23 cellular contexts compared by ENCODE assay signal in the genomic region with DNA sequence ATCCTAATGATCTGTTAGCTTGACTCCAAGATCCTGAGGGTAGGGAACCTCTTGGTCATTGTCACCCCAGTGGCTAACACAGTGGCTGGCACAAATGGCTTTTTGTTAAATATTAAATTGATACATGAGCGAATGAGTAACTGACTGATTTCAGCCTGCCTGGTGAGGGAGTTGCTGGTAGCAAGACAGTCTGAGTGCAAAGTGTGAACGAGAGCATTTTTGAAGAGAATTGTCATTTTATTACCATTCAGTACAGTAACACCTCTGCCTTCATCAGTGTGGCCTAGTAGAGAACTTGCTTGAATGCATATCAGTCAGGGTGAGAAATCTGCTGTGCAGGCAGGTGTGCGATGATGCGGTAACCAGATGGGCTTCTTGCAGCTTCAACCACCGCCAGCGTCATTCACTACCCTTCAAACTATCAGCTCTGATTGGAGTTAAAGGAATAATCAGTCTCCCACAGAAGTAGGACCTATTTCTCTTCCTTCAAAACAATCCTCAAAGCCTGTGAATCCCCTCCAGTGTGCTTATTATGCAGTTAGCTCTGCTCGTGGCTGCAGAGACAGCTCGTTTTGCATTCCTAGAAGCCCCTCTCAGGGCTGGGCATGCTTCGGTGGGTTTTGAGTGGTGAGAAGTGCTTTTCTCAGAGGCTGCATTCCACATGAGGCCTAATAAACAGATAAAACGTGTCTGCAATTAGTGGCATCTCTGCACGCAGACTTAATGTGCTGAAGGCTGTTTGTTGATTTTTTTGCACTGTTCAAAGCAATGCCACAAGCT. TPM values are rescaled to one million over a fixed set of nuclear protein-coding genes. Genes with fewer than 3 reads are reported as not detected.
DNase-seq lines count a peak whose midpoint lies in the region; ATAC-seq and TF ChIP-seq lines count a peak whose summit lies in the region.
"Had no signal": no experiment of that assay in that cellular context is flagged by ENCODE, and none has a peak within 500 bp of the region (broad histone marks: within the 10 kb centered on the region; RNA-seq: fewer than 3 reads in every experiment).

No MANE protein-coding gene starts in this region.

- TF ChIP-seq POLR2A in testis (IDR thresholded peaks at IDR 0.05), result no peak

- POLR2A ChIA-PET in PC-3 (lab: Charles Lee; ENCODE audit: unreplicated experiment), result no interaction called here

- H3K36me3 ChIP-seq in H7 (replicated peaks; ENCODE audit: control insufficient read depth, insufficient read depth, low read length) (no peaks in the 10 kb centered on the region), PC-3 (ENCODE audit: low read depth, low read length) (no peaks in the 10 kb centered on the region), testis (ENCODE audit: low read depth, missing control alignments) (no peaks in the 10 kb centered on the region)
- H3K36me3 ChIP-seq: left ventricle myocardium inferior, SJSA1, stomach had no signal

- H3K4me2 ChIP-seq in PC-3 (ENCODE audit: low read length), result no peak overlapping the region
- H3K4me2 ChIP-seq: GM23338 had no signal

- no peaks in the 10 kb centered on the region for H3K4me1 ChIP-seq in PC-3 (ENCODE audit: insufficient read depth, low read length)
- peaks cover 7% of the 10 kb centered on the region for H3K4me1 ChIP-seq in testis
- H3K4me1 ChIP-seq: left ventricle myocardium inferior, parathyroid adenoma, SJSA1, stomach had no signal

- H3K27ac ChIP-seq in PC-3 (ENCODE audit: low read length) (no peak overlapping the region), testis (peak overlapping the region; percentile 5 to 41)
- H3K27ac ChIP-seq: left ventricle myocardium inferior, parathyroid adenoma, SJSA1, stomach had no signal

- H3K27ac Mint-ChIP-seq in mesothelial cell of epicardium, result no peak overlapping the region
- H3K27ac Mint-ChIP-seq: activated CD8-positive, alpha-beta T cell treated with anti-CD3 and anti-CD28 coated beads, Interleukin-2, amount 10 ng/mL, durations not matched to agents 7 days and 5 days; GM23338 had no signal

- no peaks in the 10 kb centered on the region for H4K20me1 ChIP-seq in PC-3 (ENCODE audit: low read length)

- H3K36me3 Mint-ChIP-seq in mesothelial cell of epicardium, result no peaks in the 10 kb centered on the region
- H3K36me3 Mint-ChIP-seq: CD4-positive, alpha-beta memory T cell had no signal

- DNase-seq in H7, result peak; percentile 2
- no peak for DNase-seq in PC-3
- DNase-seq in left lobe of liver (ENCODE audit: low spot score), result peak; percentile 69
- DNase-seq in testis, result no peak
- DNase-seq in mesothelial cell of epicardium (ENCODE audit: low spot score in 2 of 2, unreplicated experiment in 2 of 2), result no peak
- no peak for DNase-seq in KG1 (lab: John Stamatoyannopoulos, UW)
- DNase-seq: activated CD4-positive, alpha-beta T cell treated with anti-CD3 and anti-CD28 coated beads for 1 hour; activated CD8-positive, alpha-beta T cell treated with anti-CD3 and anti-CD28 coated beads, Interleukin-2, amount 10 ng/mL, durations not matched to agents 7 days and 5 days; activated gamma-delta T cell; CD4-positive, alpha-beta memory T cell; dorsolateral prefrontal cortex; GF-D8; left ventricle myocardium inferior; NCI-H1092; NCI-H2029 treated with DMSO at 0.1 percent for 48 hours; NCI-H524 treated with DMSO at 0.1 percent for 48 hours; stomach; trophoblast cell had no signal

- no peak overlapping the region for H3K9ac ChIP-seq in PC-3 (ENCODE audit: low read length)
- H3K9ac ChIP-seq: parathyroid adenoma had no signal

- H3K9me3 Mint-ChIP-seq in mesothelial cell of epicardium, result no peaks in the 10 kb centered on the region
- H3K9me3 Mint-ChIP-seq: neural crest cell had no signal

- H3K27me3 ChIP-seq in H7 (ENCODE audit: control insufficient read depth, insufficient read depth, low read length), result no peaks in the 10 kb centered on the region
- no peaks in the 10 kb centered on the region for H3K27me3 ChIP-seq in PC-3 (ENCODE audit: low read length)
- no peaks in the 10 kb centered on the region for H3K27me3 ChIP-seq in testis
- H3K27me3 ChIP-seq: dorsolateral prefrontal cortex, stomach had no signal

- H3K4me3 ChIP-seq in H7 (ENCODE audit: insufficient read depth, low read depth, low read length) (no peak overlapping the region), PC-3 (ENCODE audit: low read length) (no peak overlapping the region), testis (no peak overlapping the region)
- H3K4me3 ChIP-seq: dorsolateral prefrontal cortex, GM23338, left ventricle myocardium inferior, SJSA1, stomach had no signal

- H3K9me2 ChIP-seq in PC-3 (replicated peaks; ENCODE audit: low read length), result no peaks in the 10 kb centered on the region

- H3K27me3 Mint-ChIP-seq in mesothelial cell of epicardium (ENCODE audit: low read depth), result no peaks in the 10 kb centered on the region
- H3K27me3 Mint-ChIP-seq: CD4-positive, alpha-beta memory T cell had no signal

- H3K4me1 Mint-ChIP-seq in mesothelial cell of epicardium, result no peaks in the 10 kb centered on the region
- H3K4me1 Mint-ChIP-seq: CD4-positive, alpha-beta memory T cell; GM23338; neural crest cell had no signal

- no peak for TF ChIP-seq CTCF in PC-3 (conservative IDR thresholded peaks at IDR 0.05; ENCODE audit: low read depth, low read length)
- no peak for TF ChIP-seq CTCF in testis (IDR thresholded peaks at IDR 0.05)
- TF ChIP-seq CTCF in mesothelial cell of epicardium (IDR thresholded peaks at IDR 0.05; ENCODE audit: unreplicated experiment), result no peak

- no TSS peak for BruUV-seq in PC-3 (replicated peaks; lab: Mats Ljungman, UMichigan)

- CTCF ChIA-PET in PC-3 (lab: Charles Lee), result no interaction called here

- H3K9me3 ChIP-seq in PC-3 (ENCODE audit: low read length) (no peaks in the 10 kb centered on the region), testis (no peaks in the 10 kb centered on the region)
- H3K9me3 ChIP-seq: left ventricle myocardium inferior, SJSA1, stomach had no signal

- H3F3A ChIP-seq in PC-3 (ENCODE audit: low read length, unreplicated experiment), result no peaks in the 10 kb centered on the region

- no peaks in the 10 kb centered on the region for H3K79me2 ChIP-seq in PC-3 (ENCODE audit: low read length)
- H3K79me2 ChIP-seq: parathyroid adenoma had no signal

- no peak for ATAC-seq in PC-3
- ATAC-seq in left lobe of liver, result peak; percentile 88
- ATAC-seq in GM18519 (IDR thresholded peaks at IDR 0.05; ENCODE audit: low FRiP score, unreplicated experiment), result no peak
- ATAC-seq: activated CD8-positive, alpha-beta T cell treated with anti-CD3 and anti-CD28 coated beads, Interleukin-2, amount 10 ng/mL, durations not matched to agents 7 days and 5 days; GM23338 had no signal

- no peak overlapping the region for H3K4me3 Mint-ChIP-seq in mesothelial cell of epicardium
- H3K4me3 Mint-ChIP-seq: activated CD8-positive, alpha-beta T cell treated with anti-CD3 and anti-CD28 coated beads, Interleukin-2, amount 10 ng/mL, durations not matched to agents 7 days and 5 days; CD4-positive, alpha-beta memory T cell; GM23338; neural crest cell had no signal

- intact Hi-C loops in PC-3 (cut with micrococcal nuclease), result no loop called here
- intact Hi-C loops in testis (cut with DNase I; ENCODE audit: low total_unique reads), result no loop called here

- WGBS in testis, 2 donors, result 71 to 80% methylated on average over 11 of the region's 11 CpGs

- H2AFZ ChIP-seq in PC-3 (ENCODE audit: low read length), result 0 out of 2 replicates have a peak overlapping the region, but pooled peaks have one; percentile 35
- H2AFZ ChIP-seq: GM23338, parathyroid adenoma had no signal

RNA-seq across cellular contexts. Expression of gene HEXIM2, which starts 29.0 kb away (rescaled TPM):
- total RNA-seq in H7 (2014; rRNA removed; shearing (Covaris generic)), result 11.5 and 11.9 TPM in 2 replicates
- total RNA-seq in PC-3 (2014; rRNA removed) (19.9 and 30.5 TPM in 2 replicates), left lobe of liver (14.2 TPM), testis (10 to 100 TPM; 35.9 to 47.7 TPM), mesothelial cell of epicardium (6.5 to 9.6 TPM (median 7.7 TPM) in 3 replicates)
- polyA plus RNA-seq in testis (ENCODE audit: insufficient read depth, low read depth, low replicate concordance), result 76.8 TPM

RNA-seq across cellular contexts. Expression of gene FMNL1, which starts 31.0 kb away (rescaled TPM):
- total RNA-seq in H7 (2014; rRNA removed; shearing (Covaris generic)), result 1.7 and 2.4 TPM in 2 replicates
- total RNA-seq in PC-3 (2014; rRNA removed) (8.2 and 14.2 TPM in 2 replicates), left lobe of liver (3.4 TPM), testis (10 to 100 TPM; 11.1 to 15.8 TPM), mesothelial cell of epicardium (3.0 to 3.7 TPM (median 3.6 TPM) in 3 replicates)
- polyA plus RNA-seq in testis (ENCODE audit: insufficient read depth, low read depth, low replicate concordance), result 13.9 TPM
- total RNA-seq: SJSA1 had no signal

RNA-seq across cellular contexts. Expression of gene HEXIM1, which starts 42.4 kb away (rescaled TPM):
- 4.1 and 4.6 TPM in 2 replicates for total RNA-seq in H7 (2014; rRNA removed; shearing (Covaris generic))
- total RNA-seq in PC-3 (2014; rRNA removed) (47.3 and 59.0 TPM in 2 replicates), left lobe of liver (29.3 TPM), testis (10 to 100 TPM; 51.8 to 68.8 TPM), mesothelial cell of epicardium (38.2 to 40.6 TPM (median 38.8 TPM) in 3 replicates)
- 38.8 TPM for polyA plus RNA-seq in testis (ENCODE audit: insufficient read depth, low read depth, low replicate concordance)

RNA-seq across cellular contexts. Expression of gene ACBD4, which starts 55.2 kb away (rescaled TPM):
- 1.5 and 6.0 TPM in 2 replicates for total RNA-seq in H7 (2014; rRNA removed; shearing (Covaris generic))
- 12.9 and 17.3 TPM in 2 replicates for total RNA-seq in PC-3 (2014; rRNA removed)
- total RNA-seq in left lobe of liver, result 90.3 TPM
- 1 to 10 TPM; 8.3 to 9.1 TPM for total RNA-seq in testis
- polyA plus RNA-seq in testis (ENCODE audit: insufficient read depth, low read depth, low replicate concordance), result 7.5 TPM
- 17.0 to 17.4 TPM (median 17.4 TPM) in 3 replicates for total RNA-seq in mesothelial cell of epicardium

RNA-seq across cellular contexts. Expression of gene PLCD3, which starts 58.4 kb away (rescaled TPM):
- total RNA-seq in H7 (2014; rRNA removed; shearing (Covaris generic)), result 24.1 and 28.6 TPM in 2 replicates
- 35.1 and 55.3 TPM in 2 replicates for total RNA-seq in PC-3 (2014; rRNA removed)
- total RNA-seq in left lobe of liver, result 3.4 TPM
- total RNA-seq in testis, result 100 to 1,000 TPM in 1 of 2 donors, 10 to 100 TPM in 1; 86.3 to 106 TPM
- 62.2 TPM for polyA plus RNA-seq in testis (ENCODE audit: insufficient read depth, low read depth, low replicate concordance)
- total RNA-seq in mesothelial cell of epicardium, result 46.6 to 54.0 TPM (median 52.6 TPM) in 3 replicates

Comparison
In these comparisons a context has a peak if more than half of its experiments do, and no peak if none do; other contexts are left out.
1. DNase-seq: peak in H7 (single experiment) and left lobe of liver (single experiment); none in PC-3 (single experiment), testis (single experiment), mesothelial cell of epicardium (0 of 2) and KG1 (single experiment).